Comparison of ENCODE assay signal across 29 cellular contexts in the genomic region with DNA sequence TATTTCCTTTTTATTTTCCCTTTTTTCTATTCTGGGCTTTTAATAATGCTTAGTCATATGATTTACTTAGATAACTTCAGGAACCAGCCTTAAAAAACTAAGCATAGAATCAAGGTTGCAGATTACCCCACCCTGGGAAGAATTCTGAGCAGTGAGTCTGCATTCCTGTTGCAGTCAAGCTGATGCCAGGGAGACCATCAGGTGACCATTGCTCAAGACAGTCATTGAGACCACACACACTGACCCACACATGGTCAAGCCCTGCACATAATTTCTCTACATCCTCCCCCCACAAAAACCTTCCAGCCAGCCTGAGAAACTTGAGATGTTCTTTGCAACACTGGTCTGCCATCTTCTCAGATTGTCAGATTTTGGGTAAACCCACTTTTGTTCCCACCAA.
"Had no signal": no experiment of that assay in that cellular context is flagged by ENCODE, and none has a peak within 500 bp of the region (broad histone marks: within the 10 kb centered on the region; RNA-seq: fewer than 3 reads in every experiment).

No MANE protein-coding gene starts in this region.

- H3K4me2 ChIP-seq: KMS-11 had no signal

- H3K36me3 ChIP-seq: ascending aorta, cardiac muscle cell, WERI-Rb-1 had no signal

- DNase-seq: activated CD4-positive, alpha-beta T cell treated with anti-CD3 and anti-CD28 coated beads for 1 hour; activated CD4-positive, alpha-beta T cell treated with anti-CD3 and anti-CD28 coated beads, Interleukin-2, amount 10 ng/mL, durations not matched to agents 24 days and 14 days; activated CD4-positive, alpha-beta T cell treated with anti-CD3 and anti-CD28 coated beads, Interleukin-2, amount 50 U/mL, for 4 hours; activated CD4-positive, CD25-positive, alpha-beta regulatory T cell; activated CD8-positive, alpha-beta T cell treated with anti-CD3 and anti-CD28 coated beads for 36 hours; activated effector memory CD4-positive, alpha-beta T cell treated with anti-CD3 and anti-CD28 coated beads, Interleukin-2, amount 50 U/mL, for 16 hours; activated naive CD4-positive, alpha-beta T cell; activated naive CD4-positive, alpha-beta T cell treated with anti-CD3 and anti-CD28 coated beads, Interleukin-2, amount 50 U/mL, for 16 hours; activated naive CD8-positive, alpha-beta T cell treated with anti-CD3 and anti-CD28 coated beads for 36 hours; activated T-cell treated with anti-CD3 and anti-CD28 coated beads, Interleukin-2, amount 50 U/mL, for 1 hour; activated T-cell treated with anti-CD3 and anti-CD28 coated beads, Interleukin-2, amount 50 U/mL, for 72 hours; amygdala; NCI-H1092; NCI-H146; NCI-H187; NCI-H2029 treated with DMSO at 0.1 percent for 48 hours; NCI-H2107; NCI-H2171; NCI-H510A; NCI-H526; NCI-H748 treated with DMSO at 0.1 percent for 48 hours; NK-92 treated with Interleukin-12 subunit alpha and Interleukin-12 subunit beta, amount 100 ng/mL, for 24 hours; Right ventricle myocardium superior; T1000; WERI-Rb-1 had no signal

- H3K27ac ChIP-seq: ascending aorta, cardiac muscle cell, KMS-11, SK-N-MC, WERI-Rb-1 had no signal

- H3K4me3 ChIP-seq: ascending aorta, cardiac muscle cell, SK-N-MC had no signal

- H3K9me3 ChIP-seq: ascending aorta had no signal

- H3K9ac ChIP-seq: KMS-11 had no signal

- H3K27me3 ChIP-seq: ascending aorta, cardiac muscle cell had no signal
